Comparison of ENCODE assay signal across 20 cellular contexts in genomic region chr11:59259867-59260475, GRCh38. TPM values are rescaled to one million over a fixed set of nuclear protein-coding genes. Genes with fewer than 3 reads are reported as not detected.
DNase-seq lines count a peak whose midpoint lies in the region; ATAC-seq and TF ChIP-seq lines count a peak whose summit lies in the region.
"Had no signal": no experiment of that assay in that cellular context is flagged by ENCODE, and none has a peak within 500 bp of the region (broad histone marks: within the 10 kb centered on the region; RNA-seq: fewer than 3 reads in every experiment).

No MANE protein-coding gene starts in this region.

- no peaks in the 10 kb centered on the region for H3K36me3 ChIP-seq in vagina
- H3K36me3 ChIP-seq: BLaER1 treated with 17β-estradiol and CSF1 and Interleukin-3, amounts not matched to agents 10 nM and 100 nM; gastrocnemius medialis; Peyer's patch had no signal

- no peak overlapping the region for H3K27ac Mint-ChIP-seq in activated T-cell treated with anti-CD3 and anti-CD28 coated beads, Interleukin-2, amount 50 U/mL, for 24 hours

- no peak overlapping the region for H3K4me3 Mint-ChIP-seq in activated T-cell treated with anti-CD3 and anti-CD28 coated beads, Interleukin-2, amount 50 U/mL, for 24 hours

- peak; percentile 36 for ATAC-seq in GM18870 (IDR thresholded peaks at IDR 0.05; ENCODE audit: unreplicated experiment)
- ATAC-seq in HG02623 (IDR thresholded peaks at IDR 0.05; ENCODE audit: unreplicated experiment) = peak; percentile 37
- peak; percentile 37 for ATAC-seq in HG03520 (IDR thresholded peaks at IDR 0.05; ENCODE audit: unreplicated experiment)
- ATAC-seq: gastrocnemius medialis, left cardiac atrium had no signal

- intact Hi-C loops in vagina (cut with DNase I) = no loop called here

- no peaks in the 10 kb centered on the region for H3K36me3 Mint-ChIP-seq in activated T-cell treated with anti-CD3 and anti-CD28 coated beads, Interleukin-2, amount 50 U/mL, for 24 hours (ENCODE audit: low read depth)

- no peak for TF ChIP-seq CTCF in vagina (IDR thresholded peaks at IDR 0.05)

- no peaks in the 10 kb centered on the region for H3K4me1 ChIP-seq in vagina
- H3K4me1 ChIP-seq: gastrocnemius medialis, Peyer's patch, testis had no signal

- no peak overlapping the region for H3K4me3 ChIP-seq in vagina
- H3K4me3 ChIP-seq: BLaER1 treated with 17β-estradiol and CSF1 and Interleukin-3, amounts not matched to agents 10 nM and 100 nM; dorsolateral prefrontal cortex; gastrocnemius medialis; Peyer's patch; testis had no signal

- H3K9me3 Mint-ChIP-seq in activated T-cell treated with anti-CD3 and anti-CD28 coated beads, Interleukin-2, amount 50 U/mL, for 24 hours = no peaks in the 10 kb centered on the region

- no peaks in the 10 kb centered on the region for H3K27me3 ChIP-seq in vagina
- H3K27me3 ChIP-seq: BLaER1 treated with 17β-estradiol and CSF1 and Interleukin-3, amounts not matched to agents 10 nM and 100 nM; dorsolateral prefrontal cortex; gastrocnemius medialis; Peyer's patch; testis had no signal

- no peak for TF ChIP-seq POLR2A in vagina (IDR thresholded peaks at IDR 0.05)

- no peak for DNase-seq in DMS153 treated with DMSO at 0.1 percent for 48 hours (lab: John Stamatoyannopoulos, UW; ENCODE audit: unreplicated experiment)
- no peak for DNase-seq in activated T-cell treated with anti-CD3 and anti-CD28 coated beads, Interleukin-2, amount 50 U/mL, for 24 hours
- no peak for DNase-seq in vagina (ENCODE audit: extremely low spot score in 2 of 2)
- DNase-seq in NCI-H226 = no peak
- DNase-seq: activated CD4-positive, CD25-positive, alpha-beta regulatory T cell treated with anti-CD3 and anti-CD28 coated beads, Interleukin-2, amount 50 U/mL, for 72 hours; dorsolateral prefrontal cortex; gastrocnemius medialis; left cardiac atrium; NCI-H1417; NCI-H82; Peyer's patch; T1000; testis had no signal

- no peaks in the 10 kb centered on the region for H3K4me1 Mint-ChIP-seq in activated T-cell treated with anti-CD3 and anti-CD28 coated beads, Interleukin-2, amount 50 U/mL, for 24 hours (ENCODE audit: low read depth)

- no peak overlapping the region for H3K27ac ChIP-seq in vagina
- H3K27ac ChIP-seq: dorsolateral prefrontal cortex, gastrocnemius medialis, Peyer's patch, testis had no signal

- no peaks in the 10 kb centered on the region for H3K9me3 ChIP-seq in vagina
- H3K9me3 ChIP-seq: BLaER1 treated with 17β-estradiol and CSF1 and Interleukin-3, amounts not matched to agents 10 nM and 100 nM; gastrocnemius medialis; Peyer's patch; testis had no signal

- H3K27me3 Mint-ChIP-seq in activated T-cell treated with anti-CD3 and anti-CD28 coated beads, Interleukin-2, amount 50 U/mL, for 24 hours = no peaks in the 10 kb centered on the region

RNA-seq across cellular contexts. Expression of gene MPEG1, which starts 47.2 kb away (rescaled TPM):
- total RNA-seq in vagina = 3.9 TPM
- total RNA-seq: bronchial epithelial cell, epithelial cell of proximal tubule, H1 had no signal
